Comparison of ENCODE assay signal across 8 cellular contexts in the genomic region with DNA sequence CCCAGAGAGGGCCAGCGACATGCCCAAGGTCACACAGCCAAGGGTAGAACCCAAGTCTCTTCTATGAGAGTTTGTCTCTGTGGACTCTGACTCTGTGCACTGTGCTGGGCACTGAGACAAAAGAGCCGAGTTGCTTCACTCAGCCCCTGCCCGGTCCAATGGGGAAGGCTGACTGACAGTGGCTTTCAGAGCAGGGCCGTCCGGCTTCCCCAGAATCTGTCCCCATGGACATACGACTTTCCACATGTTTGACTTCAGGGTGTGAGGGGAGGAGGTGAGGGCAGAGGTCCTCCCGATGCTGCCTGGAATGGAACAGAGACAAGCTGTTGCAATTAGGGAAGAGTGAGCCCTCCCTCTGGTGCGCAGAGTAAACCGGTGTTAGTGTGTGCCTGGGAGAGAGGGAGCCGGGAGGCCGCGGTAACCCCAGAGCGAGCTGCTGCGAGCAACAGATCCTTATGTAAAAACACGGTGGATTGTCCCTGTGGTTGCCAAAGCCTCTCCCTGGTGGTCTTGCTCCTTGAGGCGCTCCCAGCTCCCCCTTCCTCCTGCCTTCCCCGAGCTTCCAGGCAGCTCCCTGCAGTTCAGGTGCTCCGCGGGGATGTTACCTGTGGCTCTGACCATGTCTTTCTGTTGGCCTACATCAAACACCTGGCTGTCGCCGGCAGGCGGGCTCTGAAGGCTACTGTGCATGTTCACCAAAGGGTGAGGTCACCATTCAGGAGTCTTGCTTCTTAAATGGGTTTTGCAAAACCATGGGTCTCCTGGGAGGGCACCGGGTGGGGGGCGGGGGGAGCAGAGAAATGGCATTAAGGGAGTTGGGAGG. TPM values are rescaled to one million over a fixed set of nuclear protein-coding genes. Genes with fewer than 3 reads are reported as not detected.
DNase-seq lines count a peak whose midpoint lies in the region; ATAC-seq and TF ChIP-seq lines count a peak whose summit lies in the region.

No MANE protein-coding gene starts in this region.

- ATAC-seq in activated T-cell treated with anti-CD3 and anti-CD28 coated beads, Interleukin-2, amount 50 U/mL, for 72 hours (replicated peaks in 1 of 2) = no peak
- ATAC-seq in HG02610 (IDR thresholded peaks at IDR 0.05; ENCODE audit: unreplicated experiment) = no peak

- peaks cover 5% of the 10 kb centered on the region for H3K4me1 Mint-ChIP-seq in activated T-cell treated with anti-CD3 and anti-CD28 coated beads, Interleukin-2, amount 50 U/mL, for 72 hours (ENCODE audit: low read depth)
- H3K4me1 Mint-ChIP-seq in activated CD4-positive, alpha-beta T cell treated with anti-CD3 and anti-CD28 coated beads, Interleukin-2, amount 10 ng/mL, durations not matched to agents 7 days and 5 days = peaks cover 2% of the 10 kb centered on the region

- no peaks in the 10 kb centered on the region for H3K36me3 ChIP-seq in brain microvascular endothelial cell (replicated peaks)

- no peaks in the 10 kb centered on the region for H3K9me3 Mint-ChIP-seq in activated T-cell treated with anti-CD3 and anti-CD28 coated beads, Interleukin-2, amount 50 U/mL, for 72 hours
- H3K9me3 Mint-ChIP-seq in activated CD4-positive, alpha-beta T cell treated with anti-CD3 and anti-CD28 coated beads, Interleukin-2, amount 10 ng/mL, durations not matched to agents 7 days and 5 days = no peaks in the 10 kb centered on the region

- no peak overlapping the region for H3K27ac ChIP-seq in brain microvascular endothelial cell
- H3K27ac ChIP-seq in layer of hippocampus (ENCODE audit: low read depth, low read length) = peak overlapping the region; percentile 97

- peak overlapping the region; percentile 70 for H3K4me3 ChIP-seq in brain microvascular endothelial cell (ENCODE audit: low read depth, low read length)

- CTCF ChIA-PET in activated CD4-positive, alpha-beta T cell treated with anti-CD3 and anti-CD28 coated beads, Interleukin-2, amount 10 ng/mL, durations not matched to agents 7 days and 5 days (lab: Charles Lee) = interaction anchor here (0.6 kb wide), 1 partner anchor 22 kb away, joined by 3 read pairs; no protein-coding TSS in a partner anchor

- peak overlapping the region; percentile 56 to 67 for H3K4me3 Mint-ChIP-seq in activated T-cell treated with anti-CD3 and anti-CD28 coated beads, Interleukin-2, amount 50 U/mL, for 72 hours
- no peak overlapping the region for H3K4me3 Mint-ChIP-seq in activated CD4-positive, alpha-beta T cell treated with anti-CD3 and anti-CD28 coated beads, Interleukin-2, amount 10 ng/mL, durations not matched to agents 7 days and 5 days

- no peak for TF ChIP-seq CTCF in brain microvascular endothelial cell (IDR thresholded peaks at IDR 0.05; ENCODE audit: low read depth, low read length, missing control alignments)

- in situ Hi-C loops in brain microvascular endothelial cell (cut with HindIII; ENCODE audit: low pct_ligation_motif_present, low sequenced_read_pairs) = no loop called here

- POLR2A ChIA-PET in activated CD4-positive, alpha-beta T cell treated with anti-CD3 and anti-CD28 coated beads, Interleukin-2, amount 10 ng/mL, durations not matched to agents 7 days and 5 days (lab: Charles Lee) = no interaction called here

- H3K36me3 Mint-ChIP-seq in activated T-cell treated with anti-CD3 and anti-CD28 coated beads, Interleukin-2, amount 50 U/mL, for 72 hours (ENCODE audit: insufficient read depth in 2 of 2) = no peaks in the 10 kb centered on the region
- H3K36me3 Mint-ChIP-seq in activated CD4-positive, alpha-beta T cell treated with anti-CD3 and anti-CD28 coated beads, Interleukin-2, amount 10 ng/mL, durations not matched to agents 7 days and 5 days (ENCODE audit: low read depth) = no peaks in the 10 kb centered on the region

- H3K27ac Mint-ChIP-seq in activated T-cell treated with anti-CD3 and anti-CD28 coated beads, Interleukin-2, amount 50 U/mL, for 72 hours = no peak overlapping the region
- no peak overlapping the region for H3K27ac Mint-ChIP-seq in activated CD4-positive, alpha-beta T cell treated with anti-CD3 and anti-CD28 coated beads, Interleukin-2, amount 10 ng/mL, durations not matched to agents 7 days and 5 days

- H3K27me3 Mint-ChIP-seq in activated T-cell treated with anti-CD3 and anti-CD28 coated beads, Interleukin-2, amount 50 U/mL, for 72 hours (ENCODE audit: low read depth) = peaks cover 58% of the 10 kb centered on the region
- H3K27me3 Mint-ChIP-seq in activated CD4-positive, alpha-beta T cell treated with anti-CD3 and anti-CD28 coated beads, Interleukin-2, amount 10 ng/mL, durations not matched to agents 7 days and 5 days = peaks cover 61% of the 10 kb centered on the region

- H3K27me3 ChIP-seq in brain microvascular endothelial cell (replicated peaks) (no peaks in the 10 kb centered on the region), layer of hippocampus (ENCODE audit: control insufficient read depth, insufficient read depth, low read length) (no peaks in the 10 kb centered on the region)

- no peak for DNase-seq in activated T-cell treated with anti-CD3 and anti-CD28 coated beads, Interleukin-2, amount 50 U/mL, for 72 hours
- no peak for DNase-seq in activated T-cell treated with anti-CD3 and anti-CD28 coated beads, Interleukin-2, amount 50 U/mL, for 48 hours
- DNase-seq in brain microvascular endothelial cell (no peak), superior temporal gyrus (ENCODE audit: extremely low spot score) (peak; percentile 58), NK-92 (lab: John Stamatoyannopoulos, UW; ENCODE audit: unreplicated experiment) (no peak)
- DNase-seq in activated CD4-positive, alpha-beta T cell treated with anti-CD3 and anti-CD28 coated beads, Interleukin-2, amount 10 ng/mL, durations not matched to agents 7 days and 5 days = no peak

RNA-seq across cellular contexts. Expression of gene SIRPA, which starts 0.7 kb away (rescaled TPM):
- total RNA-seq in activated T-cell treated with anti-CD3 and anti-CD28 coated beads, Interleukin-2, amount 50 U/mL, for 72 hours = under 1 TPM; 0.05 to 0.22 TPM
- not detected for total RNA-seq in activated CD4-positive, alpha-beta T cell treated with anti-CD3 and anti-CD28 coated beads, Interleukin-2, amount 10 ng/mL, durations not matched to agents 7 days and 5 days
